ENCODE assay signal across 6 cellular contexts in the genomic region with DNA sequence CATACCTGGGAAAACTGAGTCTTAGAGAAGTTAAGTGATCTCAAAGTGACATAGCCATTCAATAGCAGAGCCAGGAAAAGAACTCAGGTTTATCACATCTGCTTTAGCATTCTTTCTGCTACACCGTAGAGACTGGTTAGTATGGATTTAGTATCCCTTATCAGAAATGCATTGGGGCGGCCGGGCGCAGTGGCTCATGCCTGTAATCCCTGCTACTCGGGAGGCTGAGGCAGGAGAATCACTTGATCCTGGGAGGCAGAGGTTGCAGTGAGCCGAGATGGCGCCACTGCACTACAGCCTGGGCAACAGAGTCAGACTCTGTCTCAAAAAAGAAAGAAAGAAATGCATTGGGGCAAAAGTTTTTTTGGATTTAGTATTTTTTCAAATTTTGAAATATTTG. TPM values are rescaled to one million over a fixed set of nuclear protein-coding genes. Genes with fewer than 3 reads are reported as not detected.
A peak's percentile ranks its signal among the peaks of the same experiment; 100 is the strongest.
DNase-seq lines count a peak whose midpoint lies in the region; ATAC-seq, FAIRE-seq and TF ChIP-seq lines count a peak whose summit lies in the region.
"Not testable (repeated sequence)": the region's sequence is repeated elsewhere in the genome, so short reads cannot be mapped to it uniquely, and the experiment has no call there.

No MANE protein-coding gene starts in this region.

- peak overlapping the region; percentile 92 for H3K4me2 ChIP-seq in OCI-LY7 (ENCODE audit: low read length)

- not testable (repeated sequence) for H3K27me3 Mint-ChIP-seq in activated T-cell treated with anti-CD3 and anti-CD28 coated beads, Interleukin-2, amount 50 U/mL, for 4 hours (ENCODE audit: low read depth); effector memory CD8-positive, alpha-beta T cell; natural killer cell treated with Interleukin-12 subunit alpha and Interleukin-12 subunit beta and Interleukin-15 and Interleukin-18, amount 100 ng/mL, for 72 hours; type B pancreatic cell

- POLR2A ChIA-PET in OCI-LY7 (lab: Charles Lee): interaction anchor here (0.8 to 2.3 kb wide), 3 partner anchors 17 to 31 kb away, joined by 3 to 9 read pairs (median 8); a partner anchor contains a TSS

- peaks cover 56% of the 10 kb centered on the region for H3K4me1 Mint-ChIP-seq in activated T-cell treated with anti-CD3 and anti-CD28 coated beads, Interleukin-2, amount 50 U/mL, for 4 hours (ENCODE audit: low read depth)
- H3K4me1 Mint-ChIP-seq in effector memory CD8-positive, alpha-beta T cell (ENCODE audit: low read depth in 2 of 2): peaks cover 20 to 45% of the 10 kb centered on the region in 2 donors
- H3K4me1 Mint-ChIP-seq in natural killer cell treated with Interleukin-12 subunit alpha and Interleukin-12 subunit beta and Interleukin-15 and Interleukin-18, amount 100 ng/mL, for 72 hours (ENCODE audit: low read depth in 2 of 2): peaks cover 36 to 47% of the 10 kb centered on the region in 2 donors
- H3K4me1 Mint-ChIP-seq in type B pancreatic cell (ENCODE audit: unreplicated experiment): peaks cover 20% of the 10 kb centered on the region

- H3K27ac Mint-ChIP-seq in effector memory CD8-positive, alpha-beta T cell: peak overlapping the region; percentile 98 to 99
- peak overlapping the region; percentile 97 for H3K27ac Mint-ChIP-seq in natural killer cell treated with Interleukin-12 subunit alpha and Interleukin-12 subunit beta and Interleukin-15 and Interleukin-18, amount 100 ng/mL, for 72 hours
- H3K27ac Mint-ChIP-seq in type B pancreatic cell: peak overlapping the region; percentile 96

- peak; percentile 64 for FAIRE-seq in GM12892 (lab: Jason Lieb, UNC)

- peak overlapping the region; percentile 97 for H3K4me3 Mint-ChIP-seq in activated T-cell treated with anti-CD3 and anti-CD28 coated beads, Interleukin-2, amount 50 U/mL, for 4 hours
- H3K4me3 Mint-ChIP-seq in effector memory CD8-positive, alpha-beta T cell: peak overlapping the region; percentile 96
- peak overlapping the region; percentile 96 for H3K4me3 Mint-ChIP-seq in natural killer cell treated with Interleukin-12 subunit alpha and Interleukin-12 subunit beta and Interleukin-15 and Interleukin-18, amount 100 ng/mL, for 72 hours
- peak overlapping the region; percentile 99 for H3K4me3 Mint-ChIP-seq in type B pancreatic cell

- H3K27ac ChIP-seq in OCI-LY7 (ENCODE audit: low read depth, low read length, poor library complexity, severe bottlenecking): not testable (repeated sequence)

- H3K36me3 ChIP-seq in OCI-LY7 (ENCODE audit: insufficient read depth, low read length): peaks cover 42% of the 10 kb centered on the region

- BruUV-seq in OCI-LY7 (replicated peaks; lab: Mats Ljungman, UMichigan): not testable (repeated sequence)

- DNase-seq in GM12892 (ENCODE audit: insufficient read length); OCI-LY7 (ENCODE audit: low spot score); activated T-cell treated with anti-CD3 and anti-CD28 coated beads, Interleukin-2, amount 50 U/mL, for 4 hours; effector memory CD8-positive, alpha-beta T cell; natural killer cell treated with Interleukin-12 subunit alpha and Interleukin-12 subunit beta and Interleukin-15 and Interleukin-18, amount 100 ng/mL, for 72 hours (ENCODE audit: low spot score); type B pancreatic cell (ENCODE audit: extremely low spot score, unreplicated experiment): not testable (repeated sequence)

- TF ChIP-seq POLR2A in GM12892 (IDR thresholded peaks at IDR 0.05; ENCODE audit: low read depth, low read length): not testable (repeated sequence)

- H3K4me1 ChIP-seq in OCI-LY7 (ENCODE audit: insufficient read depth, low read length, poor library complexity, severe bottlenecking): peaks cover 19% of the 10 kb centered on the region

- intact Hi-C loops in OCI-LY7 (cut with micrococcal nuclease; ENCODE audit: unreplicated experiment): not testable (repeated sequence)

- H3K9me3 ChIP-seq in OCI-LY7 (ENCODE audit: low read length): not testable (repeated sequence)

- not testable (repeated sequence) for H2AFZ ChIP-seq in OCI-LY7 (ENCODE audit: low read length)

- peaks cover 10% of the 10 kb centered on the region; the same call in 1 of the 2 replicates for H4K20me1 ChIP-seq in OCI-LY7 (ENCODE audit: insufficient read depth, low read length)

- H3K4me3 ChIP-seq in OCI-LY7 (ENCODE audit: low read depth, low read length, poor library complexity, severe bottlenecking): peak overlapping the region; percentile 99

- not testable (repeated sequence) for H3K9me2 ChIP-seq in OCI-LY7 (ENCODE audit: insufficient read depth, low read length)

- peaks cover 36% of the 10 kb centered on the region for H3K36me3 Mint-ChIP-seq in activated T-cell treated with anti-CD3 and anti-CD28 coated beads, Interleukin-2, amount 50 U/mL, for 4 hours (ENCODE audit: insufficient read depth)
- peaks cover 42% of the 10 kb centered on the region for H3K36me3 Mint-ChIP-seq in effector memory CD8-positive, alpha-beta T cell (ENCODE audit: insufficient read depth)
- peaks cover 26% of the 10 kb centered on the region for H3K36me3 Mint-ChIP-seq in natural killer cell treated with Interleukin-12 subunit alpha and Interleukin-12 subunit beta and Interleukin-15 and Interleukin-18, amount 100 ng/mL, for 72 hours
- not testable (repeated sequence) for H3K36me3 Mint-ChIP-seq in type B pancreatic cell

- peak; percentile 27; the same call in 1 of the 2 replicates for TF ChIP-seq CTCF in OCI-LY7 (conservative IDR thresholded peaks at IDR 0.05; ENCODE audit: low read length)
- not testable (repeated sequence) for TF ChIP-seq CTCF in type B pancreatic cell (conservative IDR thresholded peaks at IDR 0.05)

- not testable (repeated sequence) for ATAC-seq in activated T-cell treated with anti-CD3 and anti-CD28 coated beads, Interleukin-2, amount 50 U/mL, for 4 hours; effector memory CD8-positive, alpha-beta T cell (replicated peaks); natural killer cell treated with Interleukin-12 subunit alpha and Interleukin-12 subunit beta and Interleukin-15 and Interleukin-18, amount 100 ng/mL, for 72 hours

- H3K9me3 Mint-ChIP-seq in activated T-cell treated with anti-CD3 and anti-CD28 coated beads, Interleukin-2, amount 50 U/mL, for 4 hours; effector memory CD8-positive, alpha-beta T cell; natural killer cell treated with Interleukin-12 subunit alpha and Interleukin-12 subunit beta and Interleukin-15 and Interleukin-18, amount 100 ng/mL, for 72 hours; type B pancreatic cell: not testable (repeated sequence)

- H3K79me2 ChIP-seq in OCI-LY7 (ENCODE audit: insufficient read depth, low read depth, low read length): peaks cover 32% of the 10 kb centered on the region

- CTCF ChIA-PET in OCI-LY7 (lab: Charles Lee; ENCODE audit: unreplicated experiment): not testable (repeated sequence)

RNA-seq across cellular contexts. Expression of a gene that starts 1.6 kb away (rescaled TPM):
- polyA plus RNA-seq in GM12892 (2012; ENCODE audit: missing spikeins): 147 TPM
- total RNA-seq in OCI-LY7 (2014; rRNA removed; shearing (Covaris generic)): 146 and 156 TPM in 2 replicates
- total RNA-seq in OCI-LY7 (2022) (134 and 154 TPM in 2 replicates), type B pancreatic cell (ENCODE audit: low replicate concordance) (112 and 115 TPM in 2 replicates)
- total RNA-seq in activated T-cell treated with anti-CD3 and anti-CD28 coated beads, Interleukin-2, amount 50 U/mL, for 4 hours: 100 to 1,000 TPM; 348 to 399 (median 390) TPM
- 100 to 1,000 TPM; 204 to 263 TPM for total RNA-seq in natural killer cell treated with Interleukin-12 subunit alpha and Interleukin-12 subunit beta and Interleukin-15 and Interleukin-18, amount 100 ng/mL, for 72 hours

RNA-seq across cellular contexts. Expression of a gene that starts 2.2 kb away (rescaled TPM):
- 20.7 TPM for polyA plus RNA-seq in GM12892 (2012; ENCODE audit: missing spikeins)
- total RNA-seq in OCI-LY7 (2014; rRNA removed; shearing (Covaris generic)): 8.5 and 10.3 TPM in 2 replicates
- total RNA-seq in OCI-LY7 (2022) (18.5 and 21.0 TPM in 2 replicates), type B pancreatic cell (ENCODE audit: low replicate concordance) (18.8 and 33.7 TPM in 2 replicates)
- total RNA-seq in activated T-cell treated with anti-CD3 and anti-CD28 coated beads, Interleukin-2, amount 50 U/mL, for 4 hours: 10 to 100 TPM in 1 of 3 donors, 1 to 10 TPM in 2; 7.0 to 12.6 (median 8.3) TPM
- total RNA-seq in natural killer cell treated with Interleukin-12 subunit alpha and Interleukin-12 subunit beta and Interleukin-15 and Interleukin-18, amount 100 ng/mL, for 72 hours: 10 to 100 TPM; 13.7 to 16.3 TPM

RNA-seq across cellular contexts. Expression of a gene that starts 30.8 kb away (rescaled TPM):
- 38.6 TPM for polyA plus RNA-seq in GM12892 (2012; ENCODE audit: missing spikeins)
- total RNA-seq in OCI-LY7 (2014; rRNA removed; shearing (Covaris generic)): 125 and 136 TPM in 2 replicates
- total RNA-seq in OCI-LY7 (2022) (92.0 and 97.6 TPM in 2 replicates), type B pancreatic cell (ENCODE audit: low replicate concordance) (106 and 114 TPM in 2 replicates)
- 100 to 1,000 TPM; 145 to 152 (median 151) TPM for total RNA-seq in activated T-cell treated with anti-CD3 and anti-CD28 coated beads, Interleukin-2, amount 50 U/mL, for 4 hours
- 100 to 1,000 TPM; 130 to 148 TPM for total RNA-seq in natural killer cell treated with Interleukin-12 subunit alpha and Interleukin-12 subunit beta and Interleukin-15 and Interleukin-18, amount 100 ng/mL, for 72 hours

RNA-seq across cellular contexts. Expression of a gene that starts 31.1 kb away (rescaled TPM):
- polyA plus RNA-seq in GM12892 (2012; ENCODE audit: missing spikeins): 24.1 TPM
- 12.3 and 16.2 TPM in 2 replicates for total RNA-seq in OCI-LY7 (2014; rRNA removed; shearing (Covaris generic))
- total RNA-seq in OCI-LY7 (2022): 45.5 and 47.4 TPM in 2 replicates
- 10 to 100 TPM; 41.1 to 46.1 (median 42.6) TPM for total RNA-seq in activated T-cell treated with anti-CD3 and anti-CD28 coated beads, Interleukin-2, amount 50 U/mL, for 4 hours
- 10 to 100 TPM; 43.6 to 51.4 TPM for total RNA-seq in natural killer cell treated with Interleukin-12 subunit alpha and Interleukin-12 subunit beta and Interleukin-15 and Interleukin-18, amount 100 ng/mL, for 72 hours
- total RNA-seq in type B pancreatic cell (ENCODE audit: low replicate concordance): 48.4 and 59.5 TPM in 2 replicates

RNA-seq across cellular contexts. Expression of a gene that starts 39.9 kb away (rescaled TPM):
- not detected for polyA plus RNA-seq in GM12892 (2012; ENCODE audit: missing spikeins)
- total RNA-seq in OCI-LY7 (2014; rRNA removed; shearing (Covaris generic)): 0.25 and 0.39 TPM in 2 replicates
- total RNA-seq in OCI-LY7 (2022) (0.65 and 2.0 TPM in 2 replicates), type B pancreatic cell (ENCODE audit: low replicate concordance) (0.19 TPM in 1 of 2 replicates, not detected in the other)
- 1 to 10 TPM in 2 of 3 donors, under 1 TPM in 1; 0.33 to 3.2 (median 1.2) TPM for total RNA-seq in activated T-cell treated with anti-CD3 and anti-CD28 coated beads, Interleukin-2, amount 50 U/mL, for 4 hours
- 1 to 10 TPM in 1 of 2 donors, under 1 TPM in 1; 0.26 to 1.2 TPM for total RNA-seq in natural killer cell treated with Interleukin-12 subunit alpha and Interleukin-12 subunit beta and Interleukin-15 and Interleukin-18, amount 100 ng/mL, for 72 hours
